ENCODE assay signal across 8 cellular contexts in genomic region chr4:121252224-121252806, GRCh38.
DNase-seq lines count a peak whose midpoint lies in the region; ATAC-seq and TF ChIP-seq lines count a peak whose summit lies in the region.

No MANE protein-coding gene starts in this region.

- no peak overlapping the region for H3K4me2 ChIP-seq in KMS-11

- H3K27ac ChIP-seq in KMS-11 (no peak overlapping the region), SK-N-MC (no peak overlapping the region)

- peak; percentile 93 for TF ChIP-seq CTCF in KMS-11 (conservative IDR thresholded peaks at IDR 0.05; ENCODE audit: low read depth, low read length)

- H3K4me3 ChIP-seq in KMS-11 (IDR thresholded peaks at IDR 0.05; ENCODE audit: insufficient read depth, low read depth, low read length) (no peak overlapping the region), SK-N-MC (no peak overlapping the region), adipocyte (ENCODE audit: low read length) (no peak overlapping the region)

- H4K20me1 ChIP-seq in KMS-11 (ENCODE audit: insufficient read depth): no peaks in the 10 kb centered on the region

- H3K36me3 ChIP-seq in KMS-11 (ENCODE audit: insufficient read depth): no peaks in the 10 kb centered on the region
- H3K36me3 ChIP-seq in SK-N-MC (ENCODE audit: insufficient read depth, low read length): no peaks in the 10 kb centered on the region
- no peaks in the 10 kb centered on the region for H3K36me3 ChIP-seq in adipocyte (ENCODE audit: control insufficient read depth, insufficient read depth, low read length, severe bottlenecking)

- H3K27me3 ChIP-seq in KMS-11 (ENCODE audit: insufficient read depth, low read depth) (no peaks in the 10 kb centered on the region), adipocyte (replicated peaks; ENCODE audit: control insufficient read depth, insufficient read depth, low read length) (no peaks in the 10 kb centered on the region)

- H3K9me3 ChIP-seq in SK-N-MC (ENCODE audit: low read depth, low read length): no peaks in the 10 kb centered on the region; the same call in 1 of the 2 replicates
- no peaks in the 10 kb centered on the region for H3K9me3 ChIP-seq in adipocyte (ENCODE audit: control insufficient read depth, low read length)

- intact Hi-C loops in left cardiac atrium (cut with DNase I): loop anchor here (2.0 to 10.0 kb wide), 4 partner anchors 60 to 1180 kb away; no protein-coding TSS in a partner anchor

- H3K4me1 ChIP-seq in KMS-11 (ENCODE audit: low read depth, poor library complexity, severe bottlenecking) (peaks cover 22% of the 10 kb centered on the region), adipocyte (ENCODE audit: control insufficient read depth, insufficient read depth, low read length) (peaks cover 11% of the 10 kb centered on the region)

- no peak overlapping the region for H3K9ac ChIP-seq in KMS-11
- no peak overlapping the region for H3K9ac ChIP-seq in SK-N-MC (ENCODE audit: insufficient read length)
- no peak overlapping the region for H3K9ac ChIP-seq in adipocyte (ENCODE audit: low read length)

- peak overlapping the region; percentile 10; the same call in 1 of the 2 replicates for H2AFZ ChIP-seq in KMS-11 (ENCODE audit: low read depth)

- ATAC-seq in GM18868 (IDR thresholded peaks at IDR 0.05; ENCODE audit: unreplicated experiment) (peak; percentile 35), left cardiac atrium (peak; percentile 69 to 72), GM19023 (IDR thresholded peaks at IDR 0.05; ENCODE audit: unreplicated experiment) (no peak)

- H3K79me2 ChIP-seq in KMS-11 (ENCODE audit: insufficient read depth, low read depth): no peaks in the 10 kb centered on the region

- DNase-seq in Ammon's horn (ENCODE audit: low spot score) (peak; percentile 81), SK-N-MC (ENCODE audit: low read depth, low spot score) (peak; percentile 18), adipocyte (ENCODE audit: low read depth) (peak; percentile 91), left cardiac atrium (peak; percentile 63), pulmonary artery endothelial cell (ENCODE audit: low read depth, low spot score) (peak; percentile 7)

Comparison
In these comparisons a context has a peak if more than half of its experiments do, and no peak if none do; other contexts are left out.
1. DNase-seq: peak in every context shown above with its lines; median percentile 91 in adipocyte; 81 in Ammon's horn; 63 in left cardiac atrium; 18 in SK-N-MC; 7 in pulmonary artery endothelial cell.